Comparison of ENCODE assay signal across 13 cellular contexts in genomic region chr13:44404261-44405139, GRCh38. TPM values are rescaled to one million over a fixed set of nuclear protein-coding genes. Genes with fewer than 3 reads are reported as not detected.
DNase-seq lines count a peak whose midpoint lies in the region; ATAC-seq and TF ChIP-seq lines count a peak whose summit lies in the region.
"Had no signal": no experiment of that assay in that cellular context is flagged by ENCODE, and none has a peak within 500 bp of the region (broad histone marks: within the 10 kb centered on the region; RNA-seq: fewer than 3 reads in every experiment).

No MANE protein-coding gene starts in this region.

- H3K9ac ChIP-seq in colonic mucosa (ENCODE audit: low read depth in 2 of 2, low read length in 2 of 2), result peak overlapping the region; percentile 79 to 87

- peak; percentile 78 to 89 for DNase-seq in Caco-2
- peak; percentile 93 for DNase-seq in NCI-H146 (lab: John Stamatoyannopoulos, UW)
- DNase-seq in colonic mucosa, result peak; percentile 65
- no peak for DNase-seq in osteocyte (ENCODE audit: extremely low spot score, unreplicated experiment)
- no peak for DNase-seq in stimulated activated CD4-positive, alpha-beta T cell treated with anti-CD3 and anti-CD28 coated beads, Interleukin-4, amount 100 ng/mL, for 1 hour
- DNase-seq in amygdala (lab: John Stamatoyannopoulos, UW), result no peak
- DNase-seq: activated B cell treated with CpG ODN at 0.5 μM for 24 hours, cerebellar nuclear complex, NCI-H1048 had no signal

- no peaks in the 10 kb centered on the region for H3K36me3 Mint-ChIP-seq in Caco-2 (ENCODE audit: insufficient read depth, unreplicated experiment)
- no peaks in the 10 kb centered on the region for H3K36me3 Mint-ChIP-seq in nephron (ENCODE audit: low read depth)
- no peaks in the 10 kb centered on the region for H3K36me3 Mint-ChIP-seq in osteocyte (ENCODE audit: unreplicated experiment)

- H3K27ac ChIP-seq in colonic mucosa, result peak overlapping the region; percentile 28

- no peak overlapping the region for H3K4me3 ChIP-seq in Caco-2 (ENCODE audit: low read depth, low read length)
- peak overlapping the region; percentile 25 for H3K4me3 ChIP-seq in colonic mucosa

- POLR2A ChIA-PET in Caco-2 (lab: Charles Lee), result interaction anchor here (1.6 to 2.0 kb wide), 3 partner anchors 27 to 32 kb away, joined by 5 to 21 read pairs (median 8); no protein-coding TSS in a partner anchor

- H3K9me3 Mint-ChIP-seq in Caco-2 (ENCODE audit: unreplicated experiment) (no peaks in the 10 kb centered on the region), nephron (no peaks in the 10 kb centered on the region), osteocyte (ENCODE audit: unreplicated experiment) (no peaks in the 10 kb centered on the region)
- H3K9me3 Mint-ChIP-seq: activated B cell treated with CpG ODN at 0.5 μM for 24 hours had no signal

- H3K27me3 ChIP-seq in Caco-2 (replicated peaks; ENCODE audit: control insufficient read depth, insufficient read depth, low read length) (no peaks in the 10 kb centered on the region), colonic mucosa (no peaks in the 10 kb centered on the region)

- no peaks in the 10 kb centered on the region for H3K27me3 Mint-ChIP-seq in Caco-2 (ENCODE audit: insufficient read depth, unreplicated experiment)
- peaks cover 20% of the 10 kb centered on the region for H3K27me3 Mint-ChIP-seq in nephron (ENCODE audit: low read depth)
- H3K27me3 Mint-ChIP-seq in osteocyte (ENCODE audit: unreplicated experiment), result peaks cover 10% of the 10 kb centered on the region

- CTCF ChIA-PET in Caco-2 (lab: Charles Lee), result interaction anchor here (0.5 to 2.2 kb wide), 7 partner anchors 9 to 114 kb away, joined by 3 to 5 read pairs (median 3); no protein-coding TSS in a partner anchor

- H3K27ac Mint-ChIP-seq in Caco-2 (ENCODE audit: unreplicated experiment), result peak overlapping the region; percentile 79
- H3K27ac Mint-ChIP-seq in nephron, result peak overlapping the region; percentile 80 to 88 (median 87)
- H3K27ac Mint-ChIP-seq in osteocyte (ENCODE audit: unreplicated experiment), result no peak overlapping the region
- H3K27ac Mint-ChIP-seq: activated B cell treated with CpG ODN at 0.5 μM for 24 hours, B cell had no signal

- no peak for ATAC-seq in HG02885 (IDR thresholded peaks at IDR 0.05; ENCODE audit: poor library complexity, unreplicated experiment)
- ATAC-seq: HCT116 had no signal

- H3K36me3 ChIP-seq in Caco-2 (ENCODE audit: control insufficient read depth, insufficient read depth, low read length) (no peaks in the 10 kb centered on the region), colonic mucosa (no peaks in the 10 kb centered on the region)

- H3K4me1 Mint-ChIP-seq in Caco-2 (ENCODE audit: low read depth, unreplicated experiment) (peaks cover 24% of the 10 kb centered on the region), nephron (peaks cover 40% of the 10 kb centered on the region), osteocyte (ENCODE audit: unreplicated experiment) (peaks cover 6% of the 10 kb centered on the region)
- H3K4me1 Mint-ChIP-seq: activated B cell treated with CpG ODN at 0.5 μM for 24 hours, B cell had no signal

- H3K4me3 Mint-ChIP-seq in Caco-2 (ENCODE audit: unreplicated experiment), result peak overlapping the region; percentile 54
- H3K4me3 Mint-ChIP-seq in nephron, result peak overlapping the region in 2 of 3 experiments; percentile 0
- H3K4me3 Mint-ChIP-seq in osteocyte (ENCODE audit: unreplicated experiment), result no peak overlapping the region
- H3K4me3 Mint-ChIP-seq: activated B cell treated with CpG ODN at 0.5 μM for 24 hours, B cell had no signal

- intact Hi-C loops in Caco-2 (cut with micrococcal nuclease; ENCODE audit: unreplicated experiment) (loop anchor here (1.0 to 2.0 kb wide), 3 partner anchors 18 to 36 kb away; no protein-coding TSS in a partner anchor), colonic mucosa (cut with DNase I) (no loop called here)

- TF ChIP-seq CTCF in Caco-2 (IDR thresholded peaks at IDR 0.05; ENCODE audit: insufficient read depth in 1 of 2, low read depth in 1 of 2, low read length in 1 of 2, severe bottlenecking in 1 of 2, unreplicated experiment in 1 of 2) (peak in 1 of 2 experiments; percentile 52), colonic mucosa (IDR thresholded peaks at IDR 0.05) (no peak), nephron (IDR thresholded peaks at IDR 0.05; ENCODE audit: unreplicated experiment in 3 of 3) (no peak), osteocyte (IDR thresholded peaks at IDR 0.05) (no peak)

- H3K4me1 ChIP-seq in Caco-2 (peaks cover 46% of the 10 kb centered on the region), colonic mucosa (no peaks in the 10 kb centered on the region)

- no peaks in the 10 kb centered on the region for H3K9me3 ChIP-seq in Caco-2
- no peaks in the 10 kb centered on the region for H3K9me3 ChIP-seq in colonic mucosa

- BruUV-seq in Caco-2 (replicated peaks; lab: Mats Ljungman, UMichigan), result no TSS peak

RNA-seq across cellular contexts. Expression of gene SERP2, which starts 30.9 kb away (rescaled TPM):
- total RNA-seq in Caco-2 (2022) (not detected in 2 replicates), colonic mucosa (1 to 10 TPM; 1.6 to 2.7 TPM), osteocyte (7.7 and 8.4 TPM in 2 replicates)
- total RNA-seq: B cell had no signal

Comparison
In these comparisons a context has a peak if more than half of its experiments do, and no peak if none do; other contexts are left out.
1. DNase-seq: peak in Caco-2 (2 of 2), NCI-H146 (single experiment) and colonic mucosa (single experiment); none in osteocyte (single experiment), stimulated activated CD4-positive, alpha-beta T cell treated with anti-CD3 and anti-CD28 coated beads, Interleukin-4, amount 100 ng/mL, for 1 hour (single experiment) and amygdala (0 of 56).